Comparison of ENCODE assay signal across 32 cellular contexts in the genomic region with DNA sequence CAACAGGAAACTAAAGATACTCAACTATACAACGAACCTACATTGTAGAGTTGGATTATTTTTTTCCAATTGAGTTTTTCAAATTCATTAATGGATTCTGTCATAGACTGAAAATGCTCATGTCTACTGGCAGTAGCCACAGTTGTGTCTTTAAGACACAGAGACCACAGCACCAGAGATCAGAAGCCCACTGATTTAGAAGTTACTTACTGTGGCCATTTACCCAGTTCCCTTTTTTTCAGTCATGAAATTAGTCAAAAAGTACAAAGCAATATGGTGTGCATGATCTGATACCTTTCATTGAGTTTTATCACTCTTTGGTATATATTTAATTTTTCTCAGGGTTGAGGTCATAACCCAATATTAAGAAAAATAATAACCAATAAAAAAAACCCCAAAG.
"Had no signal": no experiment of that assay in that cellular context is flagged by ENCODE, and none has a peak within 500 bp of the region (broad histone marks: within the 10 kb centered on the region; RNA-seq: fewer than 3 reads in every experiment).

No MANE protein-coding gene starts in this region.

- FAIRE-seq: RCC 7860 had no signal

- H3K4me1 Mint-ChIP-seq: T-cell had no signal

- H3K27me3 Mint-ChIP-seq: T-cell had no signal

- H3K27ac Mint-ChIP-seq: T-cell had no signal

- DNase-seq: Karpas-422, MM.1S, NCI-H1048, NCI-H1092 treated with DMSO at 0.1 percent for 48 hours, NCI-H1105 treated with DMSO at 0.1 percent for 48 hours, NCI-H1417, NCI-H1436, NCI-H146, NCI-H1694, NCI-H187, NCI-H1930, NCI-H2029 treated with DMSO at 0.1 percent for 48 hours, NCI-H2081 treated with DMSO at 0.1 percent for 48 hours, NCI-H2107, NCI-H2171, NCI-H226, NCI-H446 treated with DMSO at 0.1 percent for 48 hours, NCI-H510A, NCI-H524, NCI-H526, NCI-H69, NCI-H748 treated with DMSO at 0.1 percent for 48 hours, NCI-H82, PC-9, SHP77, SIG-M5, SJCRH30, T-cell had no signal

- H3K36me3 Mint-ChIP-seq: T-cell had no signal

- ATAC-seq: Panc1, Right ventricle myocardium inferior, SK-N-SH treated with all-trans-retinoic acid at 6 μM for 48 hours, T-cell had no signal

- H3K4me3 Mint-ChIP-seq: T-cell had no signal
